Comparison of ENCODE assay signal across 17 cellular contexts in the genomic region with DNA sequence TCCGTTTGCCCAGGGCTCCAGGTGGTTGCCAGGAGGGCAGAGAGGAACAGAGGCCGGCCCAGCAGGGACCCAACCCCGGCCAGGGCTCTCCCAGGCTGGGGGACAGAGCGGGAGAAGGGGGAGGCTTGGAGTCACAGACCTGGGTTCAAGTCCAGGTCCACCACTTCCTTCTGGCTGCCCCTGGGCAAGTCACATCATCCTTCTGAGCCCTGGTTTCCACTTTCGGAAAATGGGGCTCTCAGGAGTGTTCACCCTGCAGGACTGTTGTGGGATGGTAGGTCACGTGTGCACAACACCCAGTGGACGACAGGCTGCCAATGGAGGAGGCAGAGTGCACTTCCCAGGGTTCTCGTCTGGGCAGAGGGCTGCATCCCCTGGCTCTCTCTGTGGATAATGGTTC.
DNase-seq lines count a peak whose midpoint lies in the region; TF ChIP-seq lines count a peak whose summit lies in the region.
"Had no signal": no experiment of that assay in that cellular context is flagged by ENCODE, and none has a peak within 500 bp of the region (broad histone marks: within the 10 kb centered on the region; RNA-seq: fewer than 3 reads in every experiment).

No MANE protein-coding gene starts in this region.

- no peak overlapping the region for H2BK12ac ChIP-seq in neuronal stem cell (ENCODE audit: low read length)

- H3K27me3 ChIP-seq in BLaER1 (no peaks in the 10 kb centered on the region), neuronal stem cell (ENCODE audit: control insufficient read depth in 3 of 3, insufficient read depth in 3 of 3, low read depth in 1 of 3, low read length in 3 of 3) (peaks cover 0 to 6% (median 0%) of the 10 kb centered on the region in 3 experiments)
- no peaks in the 10 kb centered on the region for H3K27me3 ChIP-seq in BLaER1 treated with 17β-estradiol and CSF1 and Interleukin-3, amounts not matched to agents 10 nM and 100 nM
- H3K27me3 ChIP-seq: SJCRH30 had no signal

- no CpG with 5 or more reads among the region's 8 CpGs for WGBS in neuronal stem cell (ENCODE audit: extremely low coverage in 2 of 2, insufficient read length in 2 of 2, insufficient replicate concordance in 1 of 2), 2 donors

- peak overlapping the region; percentile 54 for H2AK5ac ChIP-seq in neuronal stem cell (ENCODE audit: low read depth, low read length)

- peak overlapping the region; percentile 63 for H3K4me2 ChIP-seq in BLaER1
- H3K4me2 ChIP-seq in BLaER1 treated with 17β-estradiol and CSF1 and Interleukin-3, amounts not matched to agents 10 nM and 100 nM, result peak overlapping the region in 8 of 11 experiments; percentile 28 to 80 (median 55); a peak in 15 of 22 replicates
- no peak overlapping the region for H3K4me2 ChIP-seq in neuronal stem cell (ENCODE audit: insufficient read depth, low read length, poor library complexity, severe bottlenecking)
- H3K4me2 ChIP-seq: KMS-11 had no signal

- H4K20me1 ChIP-seq in BLaER1, result no peaks in the 10 kb centered on the region
- no peaks in the 10 kb centered on the region for H4K20me1 ChIP-seq in BLaER1 treated with 17β-estradiol and CSF1 and Interleukin-3, amounts not matched to agents 10 nM and 100 nM

- H3K9ac ChIP-seq in BLaER1 (no peak overlapping the region), neuronal stem cell (ENCODE audit: low read depth, low read length, poor library complexity) (no peak overlapping the region)
- no peak overlapping the region for H3K9ac ChIP-seq in BLaER1 treated with 17β-estradiol and CSF1 and Interleukin-3, amounts not matched to agents 10 nM and 100 nM
- H3K9ac ChIP-seq: KMS-11 had no signal

- no peak overlapping the region for H3K18ac ChIP-seq in neuronal stem cell (ENCODE audit: low read length)

- H3K4me3 ChIP-seq in BLaER1, result no peak overlapping the region
- no peak overlapping the region for H3K4me3 ChIP-seq in BLaER1 treated with 17β-estradiol and CSF1 and Interleukin-3, amounts not matched to agents 10 nM and 100 nM
- no peak overlapping the region for H3K4me3 ChIP-seq in neuronal stem cell (ENCODE audit: low read length in 2 of 2)
- H3K4me3 ChIP-seq: SJCRH30 had no signal

- H2BK120ac ChIP-seq in neuronal stem cell (ENCODE audit: low read depth, low read length), result no peak overlapping the region

- H3K4me1 ChIP-seq in BLaER1 (peaks cover 22% of the 10 kb centered on the region), neuronal stem cell (ENCODE audit: control insufficient read depth in 2 of 2, insufficient read depth in 1 of 2, low read depth in 1 of 2, low read length in 2 of 2) (peaks cover 0 to 2% of the 10 kb centered on the region in 2 donors)
- H3K4me1 ChIP-seq in BLaER1 treated with 17β-estradiol and CSF1 and Interleukin-3, amounts not matched to agents 10 nM and 100 nM, result peaks cover 0 to 25% (median 18%) of the 10 kb centered on the region in 10 experiments; a peak in 13 of 20 replicates
- H3K4me1 ChIP-seq: SJCRH30 had no signal

- H3K23ac ChIP-seq in neuronal stem cell (ENCODE audit: low read depth, low read length, poor library complexity), result peak overlapping the region; percentile 50

- H2BK15ac ChIP-seq in neuronal stem cell (ENCODE audit: low read length), result no peak overlapping the region

- H3K36me3 ChIP-seq in BLaER1 (no peaks in the 10 kb centered on the region), neuronal stem cell (replicated peaks in 1 of 2; ENCODE audit: control insufficient read depth in 2 of 2, insufficient read depth in 2 of 2, low read length in 2 of 2) (no peaks in the 10 kb centered on the region)
- H3K36me3 ChIP-seq in BLaER1 treated with 17β-estradiol and CSF1 and Interleukin-3, amounts not matched to agents 10 nM and 100 nM, result no peaks in the 10 kb centered on the region
- H3K36me3 ChIP-seq: SJCRH30 had no signal

- peak; percentile 54 for DNase-seq in chondrocyte (ENCODE audit: low spot score)
- DNase-seq in neuronal stem cell (ENCODE audit: low spot score), result no peak
- DNase-seq in activated CD4-positive, alpha-beta T cell treated with anti-CD3 and anti-CD28 coated beads, Interleukin-2, amount 10 ng/mL, durations not matched to agents 24 days and 14 days, result no peak
- no peak for DNase-seq in epidermal melanocyte (ENCODE audit: insufficient read length, low spot score)
- DNase-seq in glomerular visceral epithelial cell (ENCODE audit: extremely low spot score), result no peak
- DNase-seq: ACHN, COR-L47, NCI-H1417, NCI-H187, NCI-H345, NCI-H524 treated with DMSO at 0.1 percent for 48 hours, PC-3, RPMI8226, SJCRH30 had no signal

- peaks cover 3% of the 10 kb centered on the region for H3K4me1 Mint-ChIP-seq in chondrocyte (ENCODE audit: low read depth)
- H3K4me1 Mint-ChIP-seq in activated CD4-positive, alpha-beta T cell treated with anti-CD3 and anti-CD28 coated beads, Interleukin-2, amount 10 ng/mL, durations not matched to agents 24 days and 14 days, result no peaks in the 10 kb centered on the region

- H2AFZ ChIP-seq in neuronal stem cell (ENCODE audit: low read length), result no peak overlapping the region

- H4K91ac ChIP-seq in neuronal stem cell (ENCODE audit: low read depth, low read length, poor library complexity), result no peak overlapping the region

- no peak overlapping the region for H2BK5ac ChIP-seq in neuronal stem cell (ENCODE audit: low read length)

- H3K27ac Mint-ChIP-seq in chondrocyte (ENCODE audit: unreplicated experiment), result no peak overlapping the region
- H3K27ac Mint-ChIP-seq in activated CD4-positive, alpha-beta T cell treated with anti-CD3 and anti-CD28 coated beads, Interleukin-2, amount 10 ng/mL, durations not matched to agents 24 days and 14 days, result no peak overlapping the region

- peak overlapping the region; percentile 36; the same call in 1 of the 2 replicates for H3K27ac ChIP-seq in BLaER1
- no peak overlapping the region for H3K27ac ChIP-seq in BLaER1 treated with 17β-estradiol and CSF1 and Interleukin-3, amounts not matched to agents 10 nM and 100 nM
- no peak overlapping the region for H3K27ac ChIP-seq in neuronal stem cell (replicated peaks; ENCODE audit: low read length)
- H3K27ac ChIP-seq: KMS-11, SJCRH30 had no signal

- peaks cover 16% of the 10 kb centered on the region for H3K27me3 Mint-ChIP-seq in chondrocyte (ENCODE audit: low read depth)
- no peaks in the 10 kb centered on the region for H3K27me3 Mint-ChIP-seq in activated CD4-positive, alpha-beta T cell treated with anti-CD3 and anti-CD28 coated beads, Interleukin-2, amount 10 ng/mL, durations not matched to agents 24 days and 14 days

- no peak overlapping the region for H4K8ac ChIP-seq in neuronal stem cell (ENCODE audit: low read depth, low read length)

- H3K79me1 ChIP-seq in neuronal stem cell (ENCODE audit: low read depth, low read length), result no peaks in the 10 kb centered on the region

- H3K9me3 ChIP-seq in BLaER1 (no peaks in the 10 kb centered on the region), neuronal stem cell (replicated peaks in 1 of 2; ENCODE audit: control insufficient read depth in 2 of 2, insufficient read depth in 1 of 2, low read depth in 1 of 2, low read length in 2 of 2) (no peaks in the 10 kb centered on the region)
- no peaks in the 10 kb centered on the region for H3K9me3 ChIP-seq in BLaER1 treated with 17β-estradiol and CSF1 and Interleukin-3, amounts not matched to agents 10 nM and 100 nM (replicated peaks in 1 of 11)
- H3K9me3 ChIP-seq: SJCRH30 had no signal

- intact Hi-C loops in activated CD4-positive, alpha-beta T cell treated with anti-CD3 and anti-CD28 coated beads, Interleukin-2, amount 10 ng/mL, durations not matched to agents 24 days and 14 days (cut with micrococcal nuclease), result no loop called here

- no peaks in the 10 kb centered on the region for H3K36me3 Mint-ChIP-seq in chondrocyte (ENCODE audit: low read depth)
- H3K36me3 Mint-ChIP-seq in activated CD4-positive, alpha-beta T cell treated with anti-CD3 and anti-CD28 coated beads, Interleukin-2, amount 10 ng/mL, durations not matched to agents 24 days and 14 days (ENCODE audit: low read depth), result no peaks in the 10 kb centered on the region

- no peak overlapping the region for H3K14ac ChIP-seq in neuronal stem cell (ENCODE audit: low read length)

- peak overlapping the region; percentile 30 for H3K4ac ChIP-seq in neuronal stem cell (ENCODE audit: low read length)

- H3K9me3 Mint-ChIP-seq in chondrocyte (ENCODE audit: low read depth), result no peaks in the 10 kb centered on the region
- no peaks in the 10 kb centered on the region for H3K9me3 Mint-ChIP-seq in activated CD4-positive, alpha-beta T cell treated with anti-CD3 and anti-CD28 coated beads, Interleukin-2, amount 10 ng/mL, durations not matched to agents 24 days and 14 days

- TF ChIP-seq CTCF in chondrocyte (IDR thresholded peaks at IDR 0.05), result no peak

- no peak overlapping the region for H3K4me3 Mint-ChIP-seq in chondrocyte (ENCODE audit: unreplicated experiment)
- H3K4me3 Mint-ChIP-seq in activated CD4-positive, alpha-beta T cell treated with anti-CD3 and anti-CD28 coated beads, Interleukin-2, amount 10 ng/mL, durations not matched to agents 24 days and 14 days, result no peak overlapping the region
